In the genomic region with DNA sequence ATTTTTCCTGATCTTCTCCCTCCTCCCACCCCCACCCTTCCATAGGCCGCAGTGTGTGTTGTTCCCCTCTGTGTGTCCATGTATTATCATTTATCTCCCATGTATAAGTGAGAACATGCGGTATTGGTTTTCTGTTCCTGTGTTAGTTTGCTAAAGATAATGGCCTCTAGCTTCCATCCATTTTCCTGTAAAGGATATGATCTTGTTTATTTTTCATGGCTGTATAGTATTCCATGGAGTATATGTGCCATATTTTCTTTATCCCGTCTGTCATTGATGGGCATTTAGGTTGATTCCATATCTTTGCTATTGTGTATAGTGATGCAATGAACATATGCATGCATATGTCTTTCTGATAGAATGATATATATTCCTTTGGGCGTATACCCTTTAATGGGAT, we compare ENCODE assay signal across 8 cellular contexts.
"Had no signal": no experiment of that assay in that cellular context is flagged by ENCODE, and none has a peak within 500 bp of the region (broad histone marks: within the 10 kb centered on the region; RNA-seq: fewer than 3 reads in every experiment).

No MANE protein-coding gene starts in this region.

- FAIRE-seq: HepG2, HTR-8/SVneo had no signal

- H3K27ac ChIP-seq: HL-60, KMS-11 had no signal

- H3K4me1 Mint-ChIP-seq: IgD-negative memory B cell had no signal

- ATAC-seq: HepG2 had no signal

- H3K27me3 Mint-ChIP-seq: IgD-negative memory B cell had no signal

- DNase-seq: IMR-90, KBM-7, KG1 had no signal

- H3K27ac Mint-ChIP-seq: IgD-negative memory B cell had no signal

- H3K36me3 Mint-ChIP-seq: IgD-negative memory B cell had no signal

- H3K4me3 Mint-ChIP-seq: IgD-negative memory B cell had no signal

- H3K9ac ChIP-seq: KMS-11 had no signal

- H3K4me2 ChIP-seq: KMS-11 had no signal
